Comparison of ENCODE assay signal across 8 cellular contexts in the genomic region with DNA sequence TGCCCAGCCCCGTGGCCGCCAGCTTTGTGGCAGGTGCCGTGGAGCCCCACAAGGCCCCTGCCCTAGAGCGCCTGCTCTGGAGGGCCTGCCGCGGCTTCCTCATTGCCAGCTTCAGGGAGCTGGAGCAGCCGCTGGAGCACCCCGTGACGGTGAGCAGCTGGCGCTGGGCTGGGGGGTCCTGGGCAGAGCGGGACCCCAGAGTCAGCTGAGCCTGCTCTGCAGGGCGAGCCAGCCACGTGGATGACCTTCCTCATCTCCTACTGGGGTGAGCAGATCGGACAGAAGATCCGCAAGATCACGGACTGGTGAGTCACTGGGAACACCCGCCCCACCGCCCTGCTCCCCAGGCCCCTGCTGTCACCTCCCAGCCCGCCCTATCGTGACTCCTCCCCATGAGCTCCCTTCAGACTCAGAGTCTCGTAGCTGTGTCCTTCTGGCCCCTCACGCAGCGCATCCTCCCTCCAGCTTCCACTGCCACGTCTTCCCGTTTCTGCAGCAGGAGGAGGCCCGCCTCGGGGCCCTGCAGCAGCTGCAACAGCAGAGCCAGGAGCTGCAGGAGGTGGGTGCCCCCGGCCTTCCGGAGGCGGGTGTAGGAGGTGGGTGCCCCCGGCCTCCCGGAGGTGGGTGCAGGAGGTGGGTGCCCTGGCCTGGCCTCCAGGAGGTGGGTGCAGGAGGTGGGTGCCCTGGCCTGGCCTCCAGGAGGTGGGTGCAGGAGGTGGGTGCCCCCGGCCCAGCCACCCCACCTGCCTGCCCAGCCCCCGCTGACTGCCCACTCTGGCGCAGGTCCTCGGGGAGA. TPM values are rescaled to one million over a fixed set of nuclear protein-coding genes. Genes with fewer than 3 reads are reported as not detected.
DNase-seq lines count a peak whose midpoint lies in the region; ATAC-seq and TF ChIP-seq lines count a peak whose summit lies in the region.
"Had no signal": no experiment of that assay in that cellular context is flagged by ENCODE, and none has a peak within 500 bp of the region (broad histone marks: within the 10 kb centered on the region; RNA-seq: fewer than 3 reads in every experiment).

No MANE protein-coding gene starts in this region.

- TF ChIP-seq POLR2A in vagina (IDR thresholded peaks at IDR 0.05): no peak

- ATAC-seq in left ventricle myocardium superior (no peak), GM18511 (IDR thresholded peaks at IDR 0.05; ENCODE audit: unreplicated experiment) (no peak)

- H3K27me3 ChIP-seq in right atrium auricular region: no peaks in the 10 kb centered on the region
- no peaks in the 10 kb centered on the region for H3K27me3 ChIP-seq in vagina
- H3K27me3 ChIP-seq: SJSA1 had no signal

- TF ChIP-seq CTCF in right atrium auricular region (IDR thresholded peaks at IDR 0.05) (no peak), vagina (IDR thresholded peaks at IDR 0.05) (no peak)

- H3K4me3 ChIP-seq in right atrium auricular region: no peak overlapping the region
- peak overlapping the region; percentile 19 to 33 for H3K4me3 ChIP-seq in vagina
- H3K4me3 ChIP-seq: SJSA1 had no signal

- peak; percentile 32 for DNase-seq in left ventricle myocardium superior
- no peak for DNase-seq in right atrium auricular region (ENCODE audit: low spot score)
- DNase-seq in brain pericyte (ENCODE audit: low read depth, low spot score): peak; percentile 84
- no peak for DNase-seq in vagina (ENCODE audit: extremely low spot score in 2 of 2)
- DNase-seq in activated naive CD4-positive, alpha-beta T cell (lab: John Stamatoyannopoulos, UW): no peak
- DNase-seq: activated gamma-delta T cell had no signal

- peaks cover 7% of the 10 kb centered on the region for H3K36me3 ChIP-seq in right atrium auricular region
- H3K36me3 ChIP-seq in vagina: peaks cover 0 to 7% of the 10 kb centered on the region in 2 donors

- H3K9me3 ChIP-seq in right atrium auricular region (no peaks in the 10 kb centered on the region), vagina (no peaks in the 10 kb centered on the region)
- H3K9me3 ChIP-seq: SJSA1 had no signal

- H3K4me1 ChIP-seq in right atrium auricular region (peaks cover 0 to 28% of the 10 kb centered on the region in 2 donors), vagina (peaks cover 56% of the 10 kb centered on the region)

- intact Hi-C loops in left ventricle myocardium superior (cut with micrococcal nuclease): no loop called here
- intact Hi-C loops in vagina (cut with DNase I): no loop called here

- H3K27ac ChIP-seq in right atrium auricular region (no peak overlapping the region), vagina (peak overlapping the region; percentile 96)
- H3K27ac ChIP-seq: SJSA1 had no signal

RNA-seq across cellular contexts. Expression of gene TCIRG1, which starts 4.7 kb away (rescaled TPM):
- 25.8 TPM for total RNA-seq in left ventricle myocardium superior
- total RNA-seq in right atrium auricular region: 10 to 100 TPM; 19.2 to 50.7 TPM
- 121 TPM for total RNA-seq in vagina

RNA-seq across cellular contexts. Expression of gene NDUFS8, which starts 13.1 kb away (rescaled TPM):
- total RNA-seq in left ventricle myocardium superior: 514 TPM
- 100 to 1,000 TPM; 436 to 568 TPM for total RNA-seq in right atrium auricular region
- total RNA-seq in vagina: 118 TPM

RNA-seq across cellular contexts. Expression of gene ALDH3B1, which starts 33.4 kb away (rescaled TPM):
- total RNA-seq in left ventricle myocardium superior: 4.9 TPM
- total RNA-seq in right atrium auricular region: 10 to 100 TPM; 10.5 to 21.6 TPM
- 22.1 TPM for total RNA-seq in vagina

RNA-seq across cellular contexts. Expression of gene UNC93B1, which starts 39.6 kb away (rescaled TPM):
- 7.6 TPM for total RNA-seq in left ventricle myocardium superior
- total RNA-seq in right atrium auricular region: 10 to 100 TPM in 1 of 2 donors, 1 to 10 TPM in 1; 9.2 to 19.7 TPM
- 30.4 TPM for total RNA-seq in vagina

Comparison
In these comparisons a context has a peak if more than half of its experiments do, and no peak if none do; other contexts are left out.
1. DNase-seq: peak in left ventricle myocardium superior (single experiment) and brain pericyte (single experiment); none in right atrium auricular region (single experiment), vagina (0 of 2) and activated naive CD4-positive, alpha-beta T cell (0 of 4).
2. H3K4me3 ChIP-seq: peak in vagina (2 of 2); none in right atrium auricular region (0 of 2).